ENCODE assay signal across 22 cellular contexts in genomic region chr4:4216261-4216660, GRCh38. TPM values are rescaled to one million over a fixed set of nuclear protein-coding genes. Genes with fewer than 3 reads are reported as not detected.
"Had no signal": no experiment of that assay in that cellular context is flagged by ENCODE, and none has a peak within 500 bp of the region (broad histone marks: within the 10 kb centered on the region; RNA-seq: fewer than 3 reads in every experiment).

No MANE protein-coding gene starts in this region.

- H3K9me3 ChIP-seq: body of pancreas, gastrocnemius medialis, left lung, vagina had no signal

- H3K27ac ChIP-seq: body of pancreas, dorsolateral prefrontal cortex, gastrocnemius medialis, left lung, vagina had no signal

- H3K36me3 ChIP-seq: gastrocnemius medialis, left lung, vagina had no signal

- H3K27me3 ChIP-seq: body of pancreas, vagina had no signal

- H3K4me1 ChIP-seq: body of pancreas, gastrocnemius medialis, left lung, vagina had no signal

- DNase-seq: activated CD4-positive, alpha-beta T cell treated with anti-CD3 and anti-CD28 coated beads, Interleukin-2, amount 50 U/mL, for 4 hours; activated effector memory CD4-positive, alpha-beta T cell treated with anti-CD3 and anti-CD28 coated beads, Interleukin-2, amount 50 U/mL, for 16 hours; activated T-cell treated with anti-CD3 and anti-CD28 coated beads, Interleukin-2, amount 50 U/mL, for 72 hours; body of pancreas; caudate nucleus; dorsolateral prefrontal cortex; gastrocnemius medialis; kidney; left lung; midbrain; stimulated activated naive CD8-positive, alpha-beta T cell treated with anti-CD3 and anti-CD28 coated beads, Interleukin-15, Interleukin-2, amounts not matched to agents 100 U/mL and 50 U/mL, for 24 hours; substantia nigra; trophoblast cell had no signal

- H3K4me3 ChIP-seq: body of pancreas, dorsolateral prefrontal cortex, gastrocnemius medialis, left lung, vagina had no signal

RNA-seq across cellular contexts. Expression of gene OTOP1, which starts 10.5 kb away (rescaled TPM):
- total RNA-seq: activated CD8-positive, alpha-beta memory T cell treated with anti-CD3 and anti-CD28 coated beads for 36 hours; activated naive CD4-positive, alpha-beta T cell treated with anti-CD3 and anti-CD28 coated beads, Interleukin-2, amount 50 U/mL, for 72 hours; activated T-cell treated with anti-CD3 and anti-CD28 coated beads, Interleukin-2, amount 50 U/mL, for 72 hours; body of pancreas; dorsolateral prefrontal cortex; fibroblast of lung; gastrocnemius medialis; kidney; left lung; lung microvascular endothelial cell; omental fat pad; progenitor cell of endocrine pancreas; skeletal muscle tissue; T-helper 2 cell treated with Interferon-gamma antibody and Interleukin-4, amounts not matched to agents 100 ng/mL and 5 ng/mL, for 36 hours; vagina had no signal
- polyA plus RNA-seq: fibroblast of lung had no signal
